Comparison of ENCODE assay signal across 8 cellular contexts in genomic region chr6:31822038-31822821, GRCh38. TPM values are rescaled to one million over a fixed set of nuclear protein-coding genes. Genes with fewer than 3 reads are reported as not detected.
DNase-seq lines count a peak whose midpoint lies in the region; ATAC-seq and TF ChIP-seq lines count a peak whose summit lies in the region.

No MANE protein-coding gene starts in this region.

- no peaks in the 10 kb centered on the region for H3K36me3 ChIP-seq in testis (ENCODE audit: low read depth, missing control alignments)

- intact Hi-C loops in natural killer cell (cut with micrococcal nuclease), result no loop called here
- intact Hi-C loops in testis (cut with DNase I; ENCODE audit: low total_unique reads), result no loop called here

- peak overlapping the region; percentile 67 for H3K4me3 ChIP-seq in fibroblast of villous mesenchyme (ENCODE audit: low read depth, low read length)
- peak overlapping the region; percentile 53 to 75 for H3K4me3 ChIP-seq in testis

- H3K27me3 ChIP-seq in testis, result no peaks in the 10 kb centered on the region

- TF ChIP-seq CTCF in fibroblast of villous mesenchyme (IDR thresholded peaks at IDR 0.05; ENCODE audit: insufficient read depth, low read depth, low read length), result no peak
- TF ChIP-seq CTCF in natural killer cell (IDR thresholded peaks at IDR 0.05), result no peak
- TF ChIP-seq CTCF in testis (IDR thresholded peaks at IDR 0.05), result no peak

- TF ChIP-seq POLR2A in testis (IDR thresholded peaks at IDR 0.05), result peak; percentile 85

- no peaks in the 10 kb centered on the region for H3K36me3 Mint-ChIP-seq in natural killer cell

- peak; percentile 85 for DNase-seq in ELR (ENCODE audit: low read depth)
- DNase-seq in RPMI8226, result peak; percentile 94
- peak; percentile 52 for DNase-seq in activated effector memory CD4-positive, alpha-beta T cell treated with Interleukin-2 at 50 U/mL for 16 hours
- peak; percentile 88 for DNase-seq in fibroblast of villous mesenchyme (ENCODE audit: low read depth)
- peak; percentile 45 for DNase-seq in natural killer cell
- DNase-seq in testis, result peak; percentile 89

- H3K9me3 Mint-ChIP-seq in natural killer cell, result no peaks in the 10 kb centered on the region

- no peaks in the 10 kb centered on the region for H3K9me3 ChIP-seq in testis

- ATAC-seq in HG02759 (IDR thresholded peaks at IDR 0.05; ENCODE audit: unreplicated experiment) (peak; percentile 55), natural killer cell (peak; percentile 52 to 56 (median 54)), HG02870 (IDR thresholded peaks at IDR 0.05; ENCODE audit: unreplicated experiment) (no peak)

- H3K27ac Mint-ChIP-seq in natural killer cell, result peak overlapping the region; percentile 92 to 94

- WGBS in testis, 2 donors, result 0% methylated on average over 25 of the region's 25 CpGs

- peaks cover 28% of the 10 kb centered on the region for H3K4me1 ChIP-seq in testis

- no peaks in the 10 kb centered on the region for H3K27me3 Mint-ChIP-seq in natural killer cell (ENCODE audit: low read depth in 2 of 2)

- peaks cover 32 to 38% of the 10 kb centered on the region in 2 donors for H3K4me1 Mint-ChIP-seq in natural killer cell

- peak overlapping the region; percentile 93 for H3K4me3 Mint-ChIP-seq in natural killer cell

- peak overlapping the region; percentile 99 to 100 for H3K27ac ChIP-seq in testis

RNA-seq across cellular contexts. Expression of gene HSPA1B, which starts 5.3 kb away (rescaled TPM):
- total RNA-seq in fibroblast of villous mesenchyme (84.4 and 148 TPM in 2 replicates), natural killer cell (100 to 1,000 TPM in 1 of 3 donors, 10 to 100 TPM in 1, 1 to 10 TPM in 1; 8.5 to 112 (median 15.3) TPM), testis (100 to 1,000 TPM; 167 to 204 TPM)
- 127 TPM for polyA plus RNA-seq in testis (ENCODE audit: insufficient read depth, low read depth, low replicate concordance)

RNA-seq across cellular contexts. Expression of gene HSPA1A, which starts 6.9 kb away (rescaled TPM):
- 77.0 and 132 TPM in 2 replicates for total RNA-seq in fibroblast of villous mesenchyme
- 10 to 100 TPM; 24.4 to 34.6 (median 34.5) TPM for total RNA-seq in natural killer cell
- total RNA-seq in testis, result 100 to 1,000 TPM; 113 to 151 TPM
- polyA plus RNA-seq in testis (ENCODE audit: insufficient read depth, low read depth, low replicate concordance), result 90.4 TPM

RNA-seq across cellular contexts. Expression of gene HSPA1L, which starts 7.1 kb away (rescaled TPM):
- 0.86 and 0.97 TPM in 2 replicates for total RNA-seq in fibroblast of villous mesenchyme
- total RNA-seq in natural killer cell, result 1 to 10 TPM; 2.0 to 4.5 (median 3.6) TPM
- 10 to 100 TPM; 30.3 to 87.9 TPM for total RNA-seq in testis
- 103 TPM for polyA plus RNA-seq in testis (ENCODE audit: insufficient read depth, low read depth, low replicate concordance)

RNA-seq across cellular contexts. Expression of gene LSM2, which starts 15.5 kb away (rescaled TPM):
- total RNA-seq in fibroblast of villous mesenchyme (21.6 and 23.7 TPM in 2 replicates), natural killer cell (10 to 100 TPM; 28.1 to 34.9 (median 29.2) TPM), testis (10 to 100 TPM; 43.3 to 49.6 TPM)
- 55.5 TPM for polyA plus RNA-seq in testis (ENCODE audit: insufficient read depth, low read depth, low replicate concordance)

RNA-seq across cellular contexts. Expression of gene VARS1, which starts 26.7 kb away (rescaled TPM):
- total RNA-seq in fibroblast of villous mesenchyme, result 60.0 and 73.1 TPM in 2 replicates
- 10 to 100 TPM; 45.2 to 58.6 (median 49.2) TPM for total RNA-seq in natural killer cell
- 100 to 1,000 TPM in 1 of 2 donors, 10 to 100 TPM in 1; 94.8 to 131 TPM for total RNA-seq in testis
- 156 TPM for polyA plus RNA-seq in testis (ENCODE audit: insufficient read depth, low read depth, low replicate concordance)

Comparison
In these comparisons a context has a peak if more than half of its experiments do, and no peak if none do; other contexts are left out.
1. RNA of gene HSPA1L, which starts 7.1 kb away (total RNA-seq): 30.3 to 87.9 TPM in testis; 2.0 to 4.5 TPM in natural killer cell and 0.86 to 0.97 TPM in fibroblast of villous mesenchyme; every median in the first group is over 4 times any median in the second.
2. Peak in every context shown above with its lines, with median percentiles within 50 percentile points of each other: DNase-seq.